Comparison of ENCODE assay signal across 1 cellular context in genomic region chr3:170896781-170897180, GRCh38.
TF ChIP-seq lines count a peak whose summit lies in the region.

No MANE protein-coding gene starts in this region.

TF ChIP-seq in HepG2, 621 proteins besides CTCF, POLR2A, EP300 and RAD21:
- TF ChIP-seq CENPX (CRISPR knock-in tag; IDR thresholded peaks at IDR 0.05) (no peak), ZFAT (CRISPR knock-in tag; conservative IDR thresholded peaks at IDR 0.05) (no peak), ZBTB44 (CRISPR knock-in tag; IDR thresholded peaks at IDR 0.05) (no peak), PPARG (CRISPR knock-in tag; conservative IDR thresholded peaks at IDR 0.05) (0 out of 2 replicates have a peak, but pooled peaks have one; percentile 35), ZSCAN20 (CRISPR knock-in tag; IDR thresholded peaks at IDR 0.05; ENCODE audit: borderline replicate concordance) (no peak), ZFP1 (CRISPR knock-in tag; IDR thresholded peaks at IDR 0.05) (no peak)
TF ChIP-seq in HepG2: peak in this region for 1.
